1 cellular context compared by ENCODE assay signal in genomic region chr9:107584944-107585343, GRCh38.
TF ChIP-seq lines count a peak whose summit lies in the region.

No MANE protein-coding gene starts in this region.

TF ChIP-seq in H1, 55 proteins besides CTCF, POLR2A, EP300 and RAD21 (continued from another document):
- TF ChIP-seq FOSL1 (IDR thresholded peaks at IDR 0.05; ENCODE audit: insufficient read depth, low read depth, low read length) (no peak), KDM5A (IDR thresholded peaks at IDR 0.05; ENCODE audit: low read length) (no peak), CBX5 (IDR thresholded peaks at IDR 0.05; ENCODE audit: low read depth, low read length) (no peak), BRCA1 (IDR thresholded peaks at IDR 0.05; ENCODE audit: low read depth, low read length) (no peak)
